18 cellular contexts compared by ENCODE assay signal in genomic region chr7:120190109-120190508, GRCh38.
DNase-seq lines count a peak whose midpoint lies in the region; ATAC-seq, FAIRE-seq and TF ChIP-seq lines count a peak whose summit lies in the region.
"Had no signal": no experiment of that assay in that cellular context is flagged by ENCODE, and none has a peak within 500 bp of the region (broad histone marks: within the 10 kb centered on the region; RNA-seq: fewer than 3 reads in every experiment).

No MANE protein-coding gene starts in this region.

- H4K91ac ChIP-seq in H9 (ENCODE audit: insufficient read length, low read depth, low read length) (no peak overlapping the region), H1 (replicated peaks; ENCODE audit: insufficient read length, low read length) (no peak overlapping the region)

- H3K27me3 Mint-ChIP-seq in H9 (ENCODE audit: low read depth): no peaks in the 10 kb centered on the region
- H3K27me3 Mint-ChIP-seq: CD4-positive, CD25-positive, alpha-beta regulatory T cell had no signal

- H3K9me3 ChIP-seq in H9 (ENCODE audit: control insufficient read depth, low read depth, low read length) (no peaks in the 10 kb centered on the region), H1 (ENCODE audit: insufficient read depth in 2 of 2, low read depth in 1 of 2, low read length in 1 of 2) (no peaks in the 10 kb centered on the region), ascending aorta (peaks cover 0 to 3% of the 10 kb centered on the region in 2 donors)
- H3K9me3 ChIP-seq: BLaER1 treated with 17β-estradiol and CSF1 and Interleukin-3, amounts not matched to agents 10 nM and 100 nM had no signal

- peaks cover 0 to 8% (median 0%) of the 10 kb centered on the region in 3 experiments; a peak in 2 of 7 replicates for H3K36me3 Mint-ChIP-seq in H9 (ENCODE audit: insufficient read depth in 1 of 3, low read depth in 3 of 3)
- H3K36me3 Mint-ChIP-seq: CD4-positive, CD25-positive, alpha-beta regulatory T cell had no signal

- H3K4me1 Mint-ChIP-seq in H9: peaks cover 21 to 26% of the 10 kb centered on the region in 2 experiments
- H3K4me1 Mint-ChIP-seq: CD4-positive, CD25-positive, alpha-beta regulatory T cell had no signal

- no peak overlapping the region for H3K56ac ChIP-seq in H9 (ENCODE audit: insufficient read length, low read depth, low read length)
- H3K56ac ChIP-seq in H1 (replicated peaks; ENCODE audit: insufficient read length, low read depth, low read length): no peak overlapping the region

- intact Hi-C loops in ascending aorta (cut with DNase I): no loop called here

- H3K4ac ChIP-seq in H9 (ENCODE audit: low read depth, low read length) (no peak overlapping the region), H1 (replicated peaks; ENCODE audit: insufficient read length, low read depth, low read length) (no peak overlapping the region)

- H4K8ac ChIP-seq in H9 (replicated peaks; ENCODE audit: insufficient read length, low read depth, low read length) (no peak overlapping the region), H1 (ENCODE audit: extremely low read depth, insufficient read depth, low read length) (no peak overlapping the region)

- H3K27ac ChIP-seq in H9 (ENCODE audit: insufficient read length, low read depth, low read length): no peak overlapping the region
- H3K27ac ChIP-seq in H1 (ENCODE audit: low read depth, low read length): no peak overlapping the region
- H3K27ac ChIP-seq in ascending aorta: no peak overlapping the region
- H3K27ac ChIP-seq: BLaER1 treated with 17β-estradiol and CSF1 and Interleukin-3, amounts not matched to agents 10 nM and 100 nM; KMS-11 had no signal

- H3K79me1 ChIP-seq in H9 (ENCODE audit: insufficient read depth, low read depth, low read length, poor library complexity, severe bottlenecking) (no peaks in the 10 kb centered on the region), H1 (ENCODE audit: low read depth, low read length) (no peaks in the 10 kb centered on the region)

- H3K4me1 ChIP-seq in H9 (ENCODE audit: insufficient read depth, low read length): peaks cover 3% of the 10 kb centered on the region; the same call in 1 of the 2 replicates
- H3K4me1 ChIP-seq in H1 (replicated peaks in 1 of 4; ENCODE audit: control insufficient read depth in 3 of 4, insufficient read depth in 4 of 4, low read length in 3 of 4): peaks cover 0 to 12% (median 7%) of the 10 kb centered on the region in 4 experiments; a peak in 4 of 7 replicates
- peaks cover 0 to 3% of the 10 kb centered on the region in 2 donors for H3K4me1 ChIP-seq in ascending aorta

- H2AFZ ChIP-seq in H9 (ENCODE audit: low read length) (no peak overlapping the region), H1 (ENCODE audit: low read length) (no peak overlapping the region)

- TF ChIP-seq POLR2A in H1 (IDR thresholded peaks at IDR 0.05; ENCODE audit: control extremely low read depth in 1 of 2, low read depth in 2 of 2, low read length in 2 of 2): no peak

- H2BK120ac ChIP-seq in H9 (ENCODE audit: low read depth, low read length, poor library complexity, severe bottlenecking) (no peak overlapping the region), H1 (replicated peaks; ENCODE audit: low read depth, low read length) (no peak overlapping the region)

- FAIRE-seq in H1 (lab: Jason Lieb, UNC): peak; percentile 57
- FAIRE-seq: HepG2 had no signal

- no peak for TF ChIP-seq RAD21 in H1 (IDR thresholded peaks at IDR 0.05 in 1 of 2, conservative IDR thresholded peaks at IDR 0.05 in 1 of 2; ENCODE audit: low read depth in 2 of 2, low read length in 2 of 2)

- no peak for TF ChIP-seq EP300 in H1 (IDR thresholded peaks at IDR 0.05; ENCODE audit: borderline replicate concordance in 1 of 2, low read depth in 2 of 2, low read length in 2 of 2)

- H2BK20ac ChIP-seq in H9 (ENCODE audit: low read depth, low read length, poor library complexity, severe bottlenecking): no peak overlapping the region
- H2BK20ac ChIP-seq in H1 (ENCODE audit: low read length): no peak overlapping the region

- H3K4me2 ChIP-seq in H9 (ENCODE audit: insufficient read depth, insufficient read length, low read length) (no peak overlapping the region), H1 (ENCODE audit: insufficient read depth in 1 of 2, low read depth in 2 of 2, low read length in 2 of 2) (peak overlapping the region; percentile 11 to 24; a peak in 1 of 4 replicates)
- H3K4me2 ChIP-seq: KMS-11 had no signal

- POLR2A ChIA-PET in H1 (lab: Charles Lee; ENCODE audit: partially characterized antibody): no interaction called here

- H2AK5ac ChIP-seq in H9 (ENCODE audit: insufficient read length, low read length): no peak overlapping the region
- no peak overlapping the region for H2AK5ac ChIP-seq in H1 (ENCODE audit: low read depth, low read length)

- H4K20me1 ChIP-seq in H9 (ENCODE audit: control insufficient read depth, insufficient read depth, insufficient read length) (no peaks in the 10 kb centered on the region), H1 (replicated peaks in 1 of 2; ENCODE audit: control insufficient read depth in 1 of 2, insufficient read depth in 2 of 2, low read length in 2 of 2) (no peaks in the 10 kb centered on the region)
- H4K20me1 ChIP-seq: BLaER1 treated with 17β-estradiol and CSF1 and Interleukin-3, amounts not matched to agents 10 nM and 100 nM had no signal

- H3K79me2 ChIP-seq in H9 (ENCODE audit: insufficient read depth, low read length): no peaks in the 10 kb centered on the region
- H3K79me2 ChIP-seq in H1 (ENCODE audit: control insufficient read depth in 1 of 2, insufficient read depth in 2 of 2, low read length in 2 of 2): no peaks in the 10 kb centered on the region

- H3K23ac ChIP-seq in H9 (ENCODE audit: insufficient read length, low read depth, low read length): no peak overlapping the region
- no peak overlapping the region for H3K23ac ChIP-seq in H1 (ENCODE audit: insufficient read length)

- H3K9me3 Mint-ChIP-seq in H9: no peaks in the 10 kb centered on the region

- peak; percentile 32 for DNase-seq in G401 (ENCODE audit: low spot score)
- DNase-seq in H9: peak; percentile 49
- no peak for DNase-seq in H1 (ENCODE audit: low read depth in 1 of 2, low spot score in 2 of 2)
- DNase-seq in iPS-NIHi7 (ENCODE audit: extremely low spot score): peak; percentile 21
- DNase-seq in ascending aorta (ENCODE audit: low spot score in 2 of 2): no peak
- no peak for DNase-seq in stimulated activated naive CD8-positive, alpha-beta T cell treated with anti-CD3 and anti-CD28 coated beads, Interleukin-15, Interleukin-2, amounts not matched to agents 100 U/mL and 50 U/mL, for 24 hours
- no peak for DNase-seq in ecto neural progenitor cell (ENCODE audit: low spot score)
- DNase-seq: ACHN; CD4-positive, CD25-positive, alpha-beta regulatory T cell; DMS79 treated with DMSO at 0.1 percent for 48 hours; EL; GF-D8; GOT3 had no signal

- in situ Hi-C loops in G401 (cut with HindIII; ENCODE audit: low sequenced_read_pairs): no loop called here

- H2BK5ac ChIP-seq in H9 (ENCODE audit: insufficient read length, low read length): no peak overlapping the region
- H2BK5ac ChIP-seq in H1 (ENCODE audit: low read depth, low read length): no peak overlapping the region

- H3K27ac Mint-ChIP-seq in H9: peak overlapping the region; percentile 66 to 96 (median 89); a peak in 4 of 7 replicates
- H3K27ac Mint-ChIP-seq: CD4-positive, CD25-positive, alpha-beta regulatory T cell had no signal

- H3K27me3 ChIP-seq in H9 (ENCODE audit: insufficient read depth, low read length): no peaks in the 10 kb centered on the region
- no peaks in the 10 kb centered on the region for H3K27me3 ChIP-seq in H1 (replicated peaks in 1 of 4; ENCODE audit: control insufficient read depth in 3 of 4, extremely low read depth in 1 of 4, insufficient read depth in 3 of 4, low read length in 3 of 4)
- H3K27me3 ChIP-seq in ascending aorta: no peaks in the 10 kb centered on the region
- H3K27me3 ChIP-seq: BLaER1 treated with 17β-estradiol and CSF1 and Interleukin-3, amounts not matched to agents 10 nM and 100 nM had no signal

- CTCF ChIA-PET in H1 (lab: Charles Lee; ENCODE audit: partially characterized antibody): interaction anchor here (1.0 kb wide), 1 partner anchor 9 kb away, joined by 4 read pairs; no protein-coding TSS in a partner anchor

- H3K23me2 ChIP-seq in H9 (ENCODE audit: insufficient read length, low read depth, low read length, poor library complexity, severe bottlenecking) (no peaks in the 10 kb centered on the region), H1 (ENCODE audit: low read depth, low read length) (no peaks in the 10 kb centered on the region)

- H3K9ac ChIP-seq in H9 (ENCODE audit: extremely low read depth, insufficient read length, low read length) (no peak overlapping the region), H1 (replicated peaks in 1 of 4; ENCODE audit: extremely low read depth in 1 of 4, low read depth in 3 of 4, low read length in 3 of 4) (no peak overlapping the region)
- H3K9ac ChIP-seq: BLaER1 treated with 17β-estradiol and CSF1 and Interleukin-3, amounts not matched to agents 10 nM and 100 nM; KMS-11 had no signal

- no peak overlapping the region for H3K14ac ChIP-seq in H9 (ENCODE audit: insufficient read depth, low read length)
- H3K14ac ChIP-seq in H1 (ENCODE audit: insufficient read length): no peak overlapping the region

- no peak for TF ChIP-seq CTCF in H9 (conservative IDR thresholded peaks at IDR 0.05)
- no peak for TF ChIP-seq CTCF in H1 (IDR thresholded peaks at IDR 0.05; ENCODE audit: control extremely low read depth in 1 of 3, insufficient read depth in 1 of 3, low read depth in 1 of 3, low read length in 3 of 3)
- no peak for TF ChIP-seq CTCF in ascending aorta (IDR thresholded peaks at IDR 0.05)

- H3T11ph ChIP-seq in H9 (ENCODE audit: low read length): no peak overlapping the region

- no peak overlapping the region for H2BK15ac ChIP-seq in H9 (ENCODE audit: low read depth, low read length)
- no peak overlapping the region for H2BK15ac ChIP-seq in H1 (ENCODE audit: low read length)

- no peak for ATAC-seq in HG02970 (IDR thresholded peaks at IDR 0.05; ENCODE audit: low FRiP score, unreplicated experiment)
- no peak for ATAC-seq in stimulated activated naive CD8-positive, alpha-beta T cell treated with anti-CD3 and anti-CD28 coated beads, Interleukin-15, Interleukin-2, amounts not matched to agents 100 U/mL and 50 U/mL, for 24 hours
- ATAC-seq: HCT116, HepG2 had no signal

- H3K4me3 ChIP-seq in H1 (ENCODE audit: extremely low read depth in 1 of 4, insufficient read depth in 2 of 4, low read depth in 3 of 4, low read length in 4 of 4) (no peak overlapping the region), ascending aorta (no peak overlapping the region)
- H3K4me3 ChIP-seq: BLaER1 treated with 17β-estradiol and CSF1 and Interleukin-3, amounts not matched to agents 10 nM and 100 nM had no signal

- no peak overlapping the region for H4K5ac ChIP-seq in H9 (ENCODE audit: insufficient read length, low read depth, low read length)
- H4K5ac ChIP-seq in H1 (ENCODE audit: insufficient read length, low read depth, low read length): no peak overlapping the region

- no peaks in the 10 kb centered on the region for H3K36me3 ChIP-seq in H1 (ENCODE audit: control insufficient read depth in 2 of 4, insufficient read depth in 4 of 4, low read length in 3 of 4)
- no peaks in the 10 kb centered on the region for H3K36me3 ChIP-seq in ascending aorta
- H3K36me3 ChIP-seq: BLaER1 treated with 17β-estradiol and CSF1 and Interleukin-3, amounts not matched to agents 10 nM and 100 nM had no signal

- H3K18ac ChIP-seq in H9 (ENCODE audit: insufficient read length, low read depth, low read length) (no peak overlapping the region), H1 (ENCODE audit: extremely low read depth, low read length) (no peak overlapping the region)

- H2BK12ac ChIP-seq in H9 (ENCODE audit: insufficient read length, low read depth, low read length): no peak overlapping the region
- H2BK12ac ChIP-seq in H1 (ENCODE audit: low read depth, low read length): no peak overlapping the region

- H3K4me3 Mint-ChIP-seq in H9: no peak overlapping the region
- H3K4me3 Mint-ChIP-seq: CD4-positive, CD25-positive, alpha-beta regulatory T cell had no signal

Comparison
In these comparisons a context has a peak if more than half of its experiments do, and no peak if none do; other contexts are left out.
1. DNase-seq: peak in G401 (single experiment), H9 (single experiment) and iPS-NIHi7 (single experiment); none in H1 (0 of 2), ascending aorta (0 of 2), stimulated activated naive CD8-positive, alpha-beta T cell treated with anti-CD3 and anti-CD28 coated beads, Interleukin-15, Interleukin-2, amounts not matched to agents 100 U/mL and 50 U/mL, for 24 hours (single experiment) and ecto neural progenitor cell (single experiment).